ENCODE assay signal across 9 cellular contexts in the genomic region with DNA sequence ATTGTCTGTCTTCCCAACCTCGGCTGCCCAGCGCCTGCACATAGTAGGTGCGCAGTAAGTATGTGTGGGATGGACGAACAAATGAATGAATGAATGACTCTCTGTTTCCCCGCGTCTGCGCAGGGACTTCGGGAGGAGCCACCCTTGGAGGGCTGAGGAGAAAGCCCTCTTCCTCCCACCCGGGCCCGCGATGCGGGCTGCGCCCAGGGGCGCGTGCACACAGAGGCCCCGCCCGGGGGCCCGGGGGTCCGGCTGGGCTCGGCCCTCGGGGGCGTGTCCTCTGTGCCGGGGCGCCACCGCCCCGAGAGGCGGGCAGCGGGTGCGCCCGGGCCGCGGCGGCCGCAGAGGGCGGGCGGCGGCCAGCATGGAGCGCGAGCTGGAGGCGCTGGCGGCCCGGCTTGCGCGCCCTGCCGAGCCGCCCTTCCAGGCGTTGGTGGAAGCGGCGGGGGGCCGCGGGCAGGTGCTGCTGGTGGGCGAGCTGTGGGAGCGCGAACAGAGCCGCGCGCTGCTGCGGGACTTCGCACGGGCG. TPM values are rescaled to one million over a fixed set of nuclear protein-coding genes. Genes with fewer than 3 reads are reported as not detected.
DNase-seq lines count a peak whose midpoint lies in the region; ATAC-seq and TF ChIP-seq lines count a peak whose summit lies in the region.
"Had no signal": no experiment of that assay in that cellular context is flagged by ENCODE, and none has a peak within 500 bp of the region (broad histone marks: within the 10 kb centered on the region; RNA-seq: fewer than 3 reads in every experiment).

A gene (plus strand): TSS at position 322 of the 529 bp plus-strand sequence. CDS start 43 bp downstream, at position 365.

- no peaks in the 10 kb centered on the region for H3K36me3 ChIP-seq in subcutaneous abdominal adipose tissue (ENCODE audit: control insufficient read depth in 5 of 5, insufficient read depth in 5 of 5, low read length in 5 of 5)

- DNase-seq in activated CD4-positive, CD25-positive, alpha-beta regulatory T cell treated with anti-CD3 and anti-CD28 coated beads, Interleukin-2, amount 50 U/mL, for 72 hours: no peak
- DNase-seq in iPS-NIHi11 (ENCODE audit: low spot score) (peak; percentile 84), sciatic nerve (ENCODE audit: low spot score) (no peak)
- no peak for DNase-seq in activated CD4-positive, CD25-positive, alpha-beta regulatory T cell (lab: John Stamatoyannopoulos, UW)

- ATAC-seq in activated CD4-positive, CD25-positive, alpha-beta regulatory T cell treated with anti-CD3 and anti-CD28 coated beads, Interleukin-2, amount 50 U/mL, for 24 hours: peak; percentile 17 to 27
- ATAC-seq in sciatic nerve (no peak), HG03520 (IDR thresholded peaks at IDR 0.05; ENCODE audit: unreplicated experiment) (no peak)

- no peaks in the 10 kb centered on the region for H3K9me3 ChIP-seq in subcutaneous abdominal adipose tissue (ENCODE audit: control insufficient read depth in 5 of 5, low read length in 5 of 5)

- H3K4me3 ChIP-seq in subcutaneous abdominal adipose tissue (ENCODE audit: low read depth in 1 of 5, low read length in 5 of 5): peak within 1 kb of the TSS in 3 of 5 donors; percentile 11 to 41 (median 37)

- H3K4me1 ChIP-seq in subcutaneous abdominal adipose tissue (ENCODE audit: control insufficient read depth in 5 of 5, insufficient read depth in 5 of 5, low read length in 5 of 5): peaks cover 0 to 8% (median 3%) of the 10 kb centered on the region in 5 donors

- TF ChIP-seq CTCF in VCaP (conservative IDR thresholded peaks at IDR 0.05): no peak

- H3K27me3 ChIP-seq in subcutaneous abdominal adipose tissue (ENCODE audit: control insufficient read depth in 5 of 5, insufficient read depth in 4 of 5, low read length in 5 of 5): peaks cover 9 to 48% (median 33%) of the 10 kb centered on the region in 5 donors

- intact Hi-C loops in sciatic nerve (cut with DNase I): no loop called here

- H3K9ac ChIP-seq in subcutaneous abdominal adipose tissue (ENCODE audit: low read length in 5 of 5): no peak within 1 kb of the TSS

- H3K27ac ChIP-seq in VCaP: peak within 1 kb of the TSS; percentile 54; the same call in 1 of the 2 replicates
- no peak within 1 kb of the TSS for H3K27ac ChIP-seq in subcutaneous abdominal adipose tissue (ENCODE audit: low read depth, low read length)
- H3K27ac ChIP-seq: skin epidermis had no signal

RNA-seq across cellular contexts. Expression of the gene that starts here (rescaled TPM):
- total RNA-seq in sciatic nerve: 2.7 TPM

Comparison
In these comparisons a context has a peak if more than half of its experiments do, and no peak if none do; other contexts are left out.
1. ATAC-seq: peak in activated CD4-positive, CD25-positive, alpha-beta regulatory T cell treated with anti-CD3 and anti-CD28 coated beads, Interleukin-2, amount 50 U/mL, for 24 hours (2 of 2); none in sciatic nerve (single experiment) and HG03520 (single experiment).